1 cellular context compared by ENCODE assay signal in the genomic region with DNA sequence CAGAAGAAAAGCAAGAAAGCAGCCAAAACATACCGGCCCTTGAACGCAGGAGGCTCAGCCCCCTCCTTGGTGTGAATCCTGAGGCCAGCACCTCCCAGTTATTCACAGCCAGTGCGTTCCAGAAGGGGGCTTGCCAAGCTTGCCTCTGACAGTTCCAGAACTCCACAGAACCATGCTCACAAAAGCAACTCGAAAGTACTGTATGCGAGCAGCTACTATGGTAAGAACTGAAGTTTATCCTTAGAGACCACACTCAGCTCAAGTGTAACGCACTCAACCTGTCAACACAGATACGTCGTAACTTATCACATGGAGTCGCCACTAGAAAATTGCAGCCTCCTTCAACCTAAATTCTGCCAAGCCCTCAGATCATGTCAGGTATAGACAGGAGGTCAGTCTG.
TF ChIP-seq lines count a peak whose summit lies in the region.

No MANE protein-coding gene starts in this region.

TF ChIP-seq in endothelial cell of umbilical vein, 7 proteins besides CTCF, POLR2A, EP300 and RAD21:
- TF ChIP-seq, protein P1, sequence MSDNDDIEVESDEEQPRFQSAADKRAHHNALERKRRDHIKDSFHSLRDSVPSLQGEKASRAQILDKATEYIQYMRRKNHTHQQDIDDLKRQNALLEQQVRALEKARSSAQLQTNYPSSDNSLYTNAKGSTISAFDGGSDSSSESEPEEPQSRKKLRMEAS (IDR thresholded peaks at IDR 0.05; ENCODE audit: insufficient read depth, insufficient read length), result no peak
- TF ChIP-seq EZH2 (IDR thresholded peaks at IDR 0.05; ENCODE audit: borderline replicate concordance, low read depth, low read length, severe bottlenecking) (no peak), FOS (IDR thresholded peaks at IDR 0.05; ENCODE audit: borderline replicate concordance, insufficient read depth, low read length) (no peak), GATA2 (IDR thresholded peaks at IDR 0.05; ENCODE audit: insufficient read depth, insufficient read length, low read depth, low read length) (no peak), MYC (IDR thresholded peaks at IDR 0.05; ENCODE audit: low read depth, low read length) (no peak), POLR2AphosphoS5 (IDR thresholded peaks at IDR 0.05; ENCODE audit: insufficient read depth, low read depth, low read length) (no peak), JUN (IDR thresholded peaks at IDR 0.05; ENCODE audit: borderline replicate concordance, insufficient read depth, insufficient read length, low read depth) (no peak)
TF ChIP-seq in endothelial cell of umbilical vein: peak in this region for 0.
